Comparison of ENCODE assay signal across 9 cellular contexts in the genomic region with DNA sequence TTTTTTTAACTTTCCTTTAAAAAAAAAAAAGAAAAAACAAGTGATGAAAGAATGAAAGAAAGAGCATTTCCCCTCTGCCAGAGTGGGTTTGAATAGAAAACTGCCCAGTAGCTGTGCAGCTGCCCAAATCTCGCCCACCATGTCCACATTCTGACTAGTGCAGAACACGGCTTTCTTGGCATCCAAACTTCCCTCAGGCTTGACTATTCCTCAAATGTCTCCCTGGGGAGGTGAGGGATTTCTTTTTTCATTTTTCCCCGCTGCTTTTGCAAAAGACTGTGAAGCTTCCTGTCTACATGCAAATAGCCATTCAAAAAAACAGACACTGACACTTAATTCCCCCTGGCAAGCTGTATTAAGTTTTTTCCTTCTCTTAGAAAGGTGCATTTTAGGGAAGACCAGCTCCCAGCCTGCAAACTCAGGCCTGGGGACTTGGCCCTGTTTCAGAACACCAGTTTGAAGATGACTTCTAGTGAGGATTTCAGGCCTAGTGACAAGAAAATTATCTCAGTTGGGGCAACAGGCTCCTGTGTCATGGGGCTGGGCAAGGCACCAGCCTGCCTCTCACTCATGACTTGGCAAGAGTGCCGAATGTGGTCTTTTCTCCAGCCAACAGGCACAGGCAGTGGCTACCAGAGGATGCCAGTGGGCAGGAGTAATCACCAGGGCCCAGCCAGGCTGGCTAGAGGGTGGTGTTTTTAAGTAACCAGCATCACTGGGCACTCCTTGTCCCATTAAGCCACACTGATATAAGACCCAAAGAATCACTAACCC.
A peak's percentile ranks its signal among the peaks of the same experiment; 100 is the strongest.
DNase-seq lines count a peak whose midpoint lies in the region; ATAC-seq and TF ChIP-seq lines count a peak whose summit lies in the region.
"Had no signal": no experiment of that assay in that cellular context is flagged by ENCODE, and none has a peak within 500 bp of the region (broad histone marks: within the 10 kb centered on the region; RNA-seq: fewer than 3 reads in every experiment).

No MANE protein-coding gene starts in this region.

- H3K4me3 ChIP-seq in psoas muscle (peak overlapping the region; percentile 7), endodermal cell (ENCODE audit: low read length) (no peak overlapping the region)

- no peaks in the 10 kb centered on the region for H3K27me3 ChIP-seq in psoas muscle (ENCODE audit: insufficient read depth in 3 of 3, low read length in 2 of 3)
- peaks cover 9% of the 10 kb centered on the region for H3K27me3 ChIP-seq in endodermal cell (ENCODE audit: control insufficient read depth, insufficient read depth, low read length, poor library complexity, severe bottlenecking)

- DNase-seq in G401 (ENCODE audit: low spot score) (peak; percentile 32), amygdala (lab: John Stamatoyannopoulos, UW) (peak in 30 of 56 donors; percentile 11 to 66 (median 32)), head of caudate nucleus (peak in 24 of 42 donors; percentile 14 to 78 (median 47)), psoas muscle (peak; percentile 74 to 88), endodermal cell (no peak), SKM-1 (lab: John Stamatoyannopoulos, UW; ENCODE audit: unreplicated experiment) (no peak)
- no peak for DNase-seq in stimulated activated CD4-positive, alpha-beta T cell treated with anti-CD3 and anti-CD28 coated beads, Interleukin-4, amount 100 ng/mL, for 4 hours
- DNase-seq: small intestine had no signal

- ATAC-seq in psoas muscle (peak; percentile 92 to 95 (median 94)), HG02571 (IDR thresholded peaks at IDR 0.05; ENCODE audit: unreplicated experiment) (no peak)

- H3K4me3 Mint-ChIP-seq in endodermal cell: no peak overlapping the region

- H3K9me3 ChIP-seq in psoas muscle (no peaks in the 10 kb centered on the region), endodermal cell (ENCODE audit: control insufficient read depth, low read length) (no peaks in the 10 kb centered on the region)

- H3K27ac ChIP-seq in psoas muscle (peak overlapping the region; percentile 93), endodermal cell (ENCODE audit: low read depth, low read length) (no peak overlapping the region)

- H3K36me3 Mint-ChIP-seq in endodermal cell (ENCODE audit: low read depth): no peaks in the 10 kb centered on the region

- H3K4me1 Mint-ChIP-seq in endodermal cell: peaks cover 19% of the 10 kb centered on the region

- H3K27ac Mint-ChIP-seq in endodermal cell: no peak overlapping the region

- TF ChIP-seq CTCF in psoas muscle (IDR thresholded peaks at IDR 0.05) (no peak), endodermal cell (conservative IDR thresholded peaks at IDR 0.05) (no peak)

- WGBS in psoas muscle, 3 donors: 6 to 19% (median 16%) methylated on average over 4 of the region's 4 CpGs
- 76 to 86% methylated on average over 1 to 4 of the region's 4 CpGs for WGBS in endodermal cell (ENCODE audit: insufficient coverage in 1 of 2, insufficient read length in 1 of 2), 2 experiments

- H3K9me3 Mint-ChIP-seq in endodermal cell: no peaks in the 10 kb centered on the region

- intact Hi-C loops in head of caudate nucleus (cut with DNase I) (no loop called here), psoas muscle (cut with DNase I) (loop anchor here in 1 of 2 donors (5.0 kb wide), 1 partner anchor 37 kb away; no protein-coding TSS in a partner anchor)

- H3K36me3 ChIP-seq in psoas muscle (ENCODE audit: insufficient read depth in 1 of 2, low read depth in 1 of 2) (no peaks in the 10 kb centered on the region), endodermal cell (ENCODE audit: control insufficient read depth, insufficient read depth, low read length) (no peaks in the 10 kb centered on the region)

- H3K27me3 Mint-ChIP-seq in endodermal cell (ENCODE audit: insufficient read depth): peaks cover 8% of the 10 kb centered on the region

- H3K9ac ChIP-seq in endodermal cell (ENCODE audit: extremely low read depth, low read length, poor library complexity, severe bottlenecking): no peak overlapping the region

- peaks cover 46% of the 10 kb centered on the region for H3K4me1 ChIP-seq in psoas muscle
- H3K4me1 ChIP-seq in endodermal cell (ENCODE audit: control insufficient read depth, insufficient read depth, low read length): no peaks in the 10 kb centered on the region

- in situ Hi-C loops in G401 (cut with HindIII; ENCODE audit: low sequenced_read_pairs): no loop called here

Comparison
In these comparisons a context has a peak if more than half of its experiments do, and no peak if none do; other contexts are left out.
1. DNase-seq: peak in G401 (single experiment), amygdala (30 of 56), head of caudate nucleus (24 of 42) and psoas muscle (2 of 2); none in endodermal cell (single experiment), stimulated activated CD4-positive, alpha-beta T cell treated with anti-CD3 and anti-CD28 coated beads, Interleukin-4, amount 100 ng/mL, for 4 hours (0 of 2) and SKM-1 (single experiment).